ENCODE assay signal across 22 cellular contexts in the genomic region with DNA sequence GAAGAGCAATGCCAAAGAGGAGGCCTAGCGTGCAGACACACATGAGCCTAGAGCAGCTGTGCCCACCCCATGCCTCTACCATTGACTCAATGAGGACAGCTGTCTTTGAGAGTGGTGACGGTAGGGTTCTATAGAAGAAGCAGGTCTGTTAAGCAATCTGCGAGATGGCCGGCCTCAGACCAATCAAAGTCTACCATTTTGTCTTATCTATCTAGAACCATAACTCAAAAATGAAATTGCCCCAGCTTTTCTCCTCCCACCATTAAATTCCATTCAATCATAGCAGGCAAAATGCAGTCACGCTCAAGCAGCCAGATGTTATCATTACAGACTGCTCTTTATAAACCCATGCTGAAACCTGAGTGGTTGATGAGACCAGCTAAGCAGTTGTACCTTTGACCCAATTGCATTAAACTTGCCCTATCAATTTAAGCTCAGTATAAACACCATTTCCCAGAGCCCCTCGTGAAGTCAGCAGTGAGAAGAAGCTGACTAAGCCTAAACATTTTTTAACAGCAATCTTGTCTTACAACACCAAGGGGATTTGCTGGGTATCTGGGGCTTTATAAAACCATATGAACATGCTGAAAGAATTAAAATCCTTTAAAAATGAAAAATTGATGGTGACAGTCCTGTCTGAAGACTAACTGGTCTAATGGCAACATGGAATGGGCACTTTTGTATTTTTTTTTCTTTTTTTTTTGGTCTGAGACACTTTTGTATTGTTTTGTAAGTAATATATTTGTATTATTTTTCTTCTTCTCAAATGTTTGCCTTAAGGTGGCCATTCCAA. TPM values are rescaled to one million over a fixed set of nuclear protein-coding genes. Genes with fewer than 3 reads are reported as not detected.
DNase-seq lines count a peak whose midpoint lies in the region; ATAC-seq and TF ChIP-seq lines count a peak whose summit lies in the region.
"Had no signal": no experiment of that assay in that cellular context is flagged by ENCODE, and none has a peak within 500 bp of the region (broad histone marks: within the 10 kb centered on the region; RNA-seq: fewer than 3 reads in every experiment).

No MANE protein-coding gene starts in this region.

- peak; percentile 68 for DNase-seq in AG04449 (ENCODE audit: low read depth, low spot score)
- peak; percentile 24 for DNase-seq in HCEC 1CT
- peak; percentile 58 for DNase-seq in hepatocyte (ENCODE audit: low spot score)
- DNase-seq in Kasumi-1 (lab: John Stamatoyannopoulos, UW) = no peak
- DNase-seq: activated CD4-positive, alpha-beta T cell treated with anti-CD3 and anti-CD28 coated beads, Interleukin-2, amount 10 ng/mL, durations not matched to agents 7 days and 5 days; activated CD8-positive, alpha-beta memory T cell treated with anti-CD3 and anti-CD28 coated beads, Interleukin-2, amount 50 U/mL, for 4 hours; DMS79 treated with DMSO at 0.1 percent for 48 hours; foreskin melanocyte; hypothalamus; NCI-H2107; NCI-H748 treated with DMSO at 0.1 percent for 48 hours; retina; Right ventricle myocardium superior; stimulated activated CD4-positive, alpha-beta T cell treated with anti-CD3 and anti-CD28 coated beads, Interleukin-12 subunit alpha, Interleukin-12 subunit beta, amount 100 ng/mL, for 4 hours; stomach; upper lobe of right lung had no signal

- WGBS in hepatocyte (ENCODE audit: low lambda C conversion rate, missing lambda C conversion rate) = 30% methylated on average over 6 of the region's 6 CpGs

- no peaks in the 10 kb centered on the region for H3K36me3 ChIP-seq in hepatocyte (replicated peaks; ENCODE audit: insufficient read depth, low read depth)
- H3K36me3 ChIP-seq: neutrophil, stomach, upper lobe of right lung had no signal

- ATAC-seq in SK-N-SH treated with all-trans-retinoic acid at 6 μM for 48 hours (peak; percentile 77), GM18870 (IDR thresholded peaks at IDR 0.05; ENCODE audit: unreplicated experiment) (no peak), GM21619 (IDR thresholded peaks at IDR 0.05; ENCODE audit: unreplicated experiment) (no peak), HG03342 (IDR thresholded peaks at IDR 0.05; ENCODE audit: unreplicated experiment) (no peak)
- ATAC-seq: upper lobe of right lung had no signal

- no peaks in the 10 kb centered on the region for H3K9me3 ChIP-seq in hepatocyte (ENCODE audit: low read depth)
- H3K9me3 ChIP-seq: neutrophil, stomach, upper lobe of right lung had no signal

- TF ChIP-seq CTCF in AG04449 (IDR thresholded peaks at IDR 0.05; ENCODE audit: insufficient read depth, low read length, missing control alignments) = no peak
- no peak for TF ChIP-seq CTCF in hepatocyte (IDR thresholded peaks at IDR 0.05; ENCODE audit: poor library complexity)

- H3K4me1 ChIP-seq in hepatocyte (ENCODE audit: insufficient read depth) = peaks cover 6% of the 10 kb centered on the region
- H3K4me1 ChIP-seq: upper lobe of right lung had no signal

- H3K79me2 ChIP-seq in hepatocyte = no peaks in the 10 kb centered on the region

- POLR2A ChIA-PET in AG04449 (lab: Yijun Ruan, JAX) = interaction anchor here (0.8 kb wide), 1 partner anchor 57 kb away, joined by 4 read pairs; no protein-coding TSS in a partner anchor

- H3K27me3 ChIP-seq in hepatocyte = no peaks in the 10 kb centered on the region
- H3K27me3 ChIP-seq: neutrophil, stomach, upper lobe of right lung had no signal

- no peaks in the 10 kb centered on the region for H4K20me1 ChIP-seq in hepatocyte (ENCODE audit: insufficient read depth, poor library complexity, severe bottlenecking)

- no peak overlapping the region for H3K4me2 ChIP-seq in hepatocyte

- no peaks in the 10 kb centered on the region for H3K9me2 ChIP-seq in hepatocyte (replicated peaks; ENCODE audit: insufficient read depth)

- CTCF ChIA-PET in AG04449 (lab: Yijun Ruan, JAX) = interaction anchor here (1.1 kb wide), 1 partner anchor 19 kb away, joined by 9 read pairs; no protein-coding TSS in a partner anchor

- H3K4me3 ChIP-seq in AG04449 (ENCODE audit: low read depth, low read length) = no peak overlapping the region
- H3K4me3 ChIP-seq in hepatocyte = no peak overlapping the region
- H3K4me3 ChIP-seq: coronary artery, stomach, upper lobe of right lung had no signal

- H2AFZ ChIP-seq in hepatocyte = no peak overlapping the region

- H3K27ac ChIP-seq in hepatocyte = peak overlapping the region; percentile 22
- H3K27ac ChIP-seq: coronary artery, neutrophil, stomach, upper lobe of right lung had no signal

TF ChIP-seq in SK-N-SH treated with all-trans-retinoic acid at 6 μM for 48 hours, 23 proteins besides CTCF, POLR2A, EP300 and RAD21:
- TF ChIP-seq, protein P1, sequence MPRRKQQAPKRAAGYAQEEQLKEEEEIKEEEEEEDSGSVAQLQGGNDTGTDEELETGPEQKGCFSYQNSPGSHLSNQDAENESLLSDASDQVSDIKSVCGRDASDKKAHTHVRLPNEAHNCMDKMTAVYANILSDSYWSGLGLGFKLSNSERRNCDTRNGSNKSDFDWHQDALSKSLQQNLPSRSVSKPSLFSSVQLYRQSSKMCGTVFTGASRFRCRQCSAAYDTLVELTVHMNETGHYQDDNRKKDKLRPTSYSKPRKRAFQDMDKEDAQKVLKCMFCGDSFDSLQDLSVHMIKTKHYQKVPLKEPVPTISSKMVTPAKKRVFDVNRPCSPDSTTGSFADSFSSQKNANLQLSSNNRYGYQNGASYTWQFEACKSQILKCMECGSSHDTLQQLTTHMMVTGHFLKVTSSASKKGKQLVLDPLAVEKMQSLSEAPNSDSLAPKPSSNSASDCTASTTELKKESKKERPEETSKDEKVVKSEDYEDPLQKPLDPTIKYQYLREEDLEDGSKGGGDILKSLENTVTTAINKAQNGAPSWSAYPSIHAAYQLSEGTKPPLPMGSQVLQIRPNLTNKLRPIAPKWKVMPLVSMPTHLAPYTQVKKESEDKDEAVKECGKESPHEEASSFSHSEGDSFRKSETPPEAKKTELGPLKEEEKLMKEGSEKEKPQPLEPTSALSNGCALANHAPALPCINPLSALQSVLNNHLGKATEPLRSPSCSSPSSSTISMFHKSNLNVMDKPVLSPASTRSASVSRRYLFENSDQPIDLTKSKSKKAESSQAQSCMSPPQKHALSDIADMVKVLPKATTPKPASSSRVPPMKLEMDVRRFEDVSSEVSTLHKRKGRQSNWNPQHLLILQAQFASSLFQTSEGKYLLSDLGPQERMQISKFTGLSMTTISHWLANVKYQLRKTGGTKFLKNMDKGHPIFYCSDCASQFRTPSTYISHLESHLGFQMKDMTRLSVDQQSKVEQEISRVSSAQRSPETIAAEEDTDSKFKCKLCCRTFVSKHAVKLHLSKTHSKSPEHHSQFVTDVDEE (CRISPR knock-in tag; IDR thresholded peaks at IDR 0.05) = peak; percentile 75
- no peak for TF ChIP-seq ESRRG (CRISPR knock-in tag; IDR thresholded peaks at IDR 0.05)
- peak; percentile 66 for TF ChIP-seq TCF4 (CRISPR knock-in tag; IDR thresholded peaks at IDR 0.05; ENCODE audit: borderline replicate concordance)
- TF ChIP-seq ZNF8 (CRISPR knock-in tag; IDR thresholded peaks at IDR 0.05) = 0 out of 2 replicates have a peak, but pooled peaks have one; percentile 4
- no peak for TF ChIP-seq CSDC2 (CRISPR knock-in tag; IDR thresholded peaks at IDR 0.05)

RNA-seq across cellular contexts. Expression of a gene that starts 57.5 kb away (rescaled TPM):
- total RNA-seq in hepatocyte = 1.1 and 1.2 TPM in 2 replicates
- polyA plus RNA-seq in hepatocyte = 0.60 and 1.1 TPM in 2 replicates
- total RNA-seq: activated CD4-positive, alpha-beta T cell treated with anti-CD3 and anti-CD28 coated beads, Interleukin-2, amount 10 ng/mL, durations not matched to agents 7 days and 5 days had no signal

Comparison
In these comparisons a context has a peak if more than half of its experiments do, and no peak if none do; other contexts are left out.
1. DNase-seq: peak in AG04449 (single experiment), HCEC 1CT (single experiment) and hepatocyte (single experiment); none in Kasumi-1 (0 of 2).